Comparison of ENCODE assay signal across 9 cellular contexts in the genomic region with DNA sequence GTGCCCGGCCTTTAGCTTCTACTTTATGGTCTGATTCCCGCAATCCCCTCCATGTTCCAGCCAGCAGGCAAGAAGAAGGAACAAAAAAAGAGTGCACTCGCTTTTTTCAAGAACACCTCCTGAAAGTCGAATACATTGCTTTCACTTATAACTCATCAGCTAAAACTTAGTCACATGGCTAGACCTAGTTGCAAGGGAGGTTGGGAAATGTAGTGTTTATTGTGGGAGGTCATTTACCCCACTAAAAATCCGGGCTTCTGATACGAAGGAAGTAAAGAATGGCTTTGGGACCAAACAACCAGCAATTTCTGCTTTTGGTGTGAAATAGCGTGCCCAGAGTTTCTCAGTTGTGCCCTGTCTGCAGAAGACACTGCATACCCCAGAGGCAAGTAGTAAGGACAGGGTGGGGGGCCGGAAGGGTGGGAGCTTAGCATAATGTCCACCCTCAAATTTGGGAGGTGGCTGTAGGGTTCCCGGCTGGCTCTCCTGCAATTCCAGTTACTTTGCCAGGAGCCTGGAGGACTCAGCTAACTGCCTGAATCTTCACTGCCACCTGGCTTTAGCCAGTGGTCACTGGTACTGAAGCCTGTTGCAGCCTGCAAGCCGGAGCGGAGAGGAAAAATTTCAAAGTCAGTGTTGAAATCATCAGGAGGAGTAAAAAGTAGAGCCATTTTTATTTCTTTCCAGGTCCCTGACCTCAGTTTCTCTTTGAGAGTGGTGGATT. TPM values are rescaled to one million over a fixed set of nuclear protein-coding genes. Genes with fewer than 3 reads are reported as not detected.
DNase-seq lines count a peak whose midpoint lies in the region; ATAC-seq, FAIRE-seq and TF ChIP-seq lines count a peak whose summit lies in the region.
"Had no signal": no experiment of that assay in that cellular context is flagged by ENCODE, and none has a peak within 500 bp of the region (broad histone marks: within the 10 kb centered on the region; RNA-seq: fewer than 3 reads in every experiment).

No MANE protein-coding gene starts in this region.

- no peaks in the 10 kb centered on the region for H3K9me1 ChIP-seq in keratinocyte (ENCODE audit: control insufficient read depth, extremely low read depth, insufficient read depth, low read length)

- TF ChIP-seq EP300 in transverse colon (IDR thresholded peaks at IDR 0.05; ENCODE audit: low read depth): no peak

- H3K9ac ChIP-seq in keratinocyte (ENCODE audit: control insufficient read depth, extremely low read depth, insufficient read depth, low read length): no peak overlapping the region

- H3K4me3 ChIP-seq in keratinocyte (ENCODE audit: control insufficient read depth in 2 of 3, extremely low read depth in 1 of 3, insufficient read depth in 2 of 3, low read depth in 1 of 3, low read length in 3 of 3) (no peak overlapping the region), transverse colon (no peak overlapping the region)

- no peak for ATAC-seq in GM18520 (IDR thresholded peaks at IDR 0.05; ENCODE audit: unreplicated experiment)
- ATAC-seq: activated T-helper 17 cell treated with anti-CD3 and anti-CD28 coated beads, Interleukin-2, amount 50 U/mL, for 72 hours had no signal

- H3K9me3 ChIP-seq in keratinocyte (ENCODE audit: control insufficient read depth, low read depth, low read length): no peaks in the 10 kb centered on the region
- H3K9me3 ChIP-seq in transverse colon: no peaks in the 10 kb centered on the region

- H3K36me3 ChIP-seq in keratinocyte (ENCODE audit: control insufficient read depth in 2 of 2, extremely low read depth in 1 of 2, insufficient read depth in 2 of 2, low read length in 2 of 2) (no peaks in the 10 kb centered on the region), transverse colon (no peaks in the 10 kb centered on the region)

- WGBS in transverse colon (ENCODE audit: low coverage in 1 of 2), 2 donors: 64 to 78% methylated on average over 4 to 11 of the region's 11 CpGs

- intact Hi-C loops in transverse colon (cut with DNase I; ENCODE audit: low total_unique reads): no loop called here

- no peak overlapping the region for H2AFZ ChIP-seq in keratinocyte (ENCODE audit: control insufficient read depth, low read length)

- no peaks in the 10 kb centered on the region for H4K20me1 ChIP-seq in keratinocyte (ENCODE audit: control insufficient read depth, extremely low read depth, insufficient read depth, low read length)

- H3K79me2 ChIP-seq in keratinocyte (ENCODE audit: control insufficient read depth, insufficient read depth, low read length): no peaks in the 10 kb centered on the region

- in situ Hi-C loops in transverse colon (cut with MboI; ENCODE audit: low pct_ligation_motif_present in 1 of 4, low pct_unique_long_range_greater_than_20kb in 1 of 4, low sequenced_read_pairs in 3 of 4): no loop called here

- TF ChIP-seq CTCF in keratinocyte (optimal IDR thresholded peaks at IDR 0.05 in 1 of 3, IDR thresholded peaks at IDR 0.05 in 1 of 3, conservative IDR thresholded peaks at IDR 0.05 in 1 of 3; ENCODE audit: extremely low read depth in 1 of 3, insufficient read depth in 2 of 3, low read length in 3 of 3) (peak; percentile 13 to 62 (median 62)), transverse colon (IDR thresholded peaks at IDR 0.05) (peak in 3 of 5 experiments; percentile 24 to 41 (median 30))

- H3K4me1 ChIP-seq in keratinocyte (ENCODE audit: control insufficient read depth, extremely low read depth, insufficient read depth, low read length) (peaks cover 7% of the 10 kb centered on the region), transverse colon (peaks cover 8 to 27% (median 19%) of the 10 kb centered on the region in 4 donors)

- no peak for TF ChIP-seq POLR2A in transverse colon (IDR thresholded peaks at IDR 0.05)

- H3K27me3 ChIP-seq in keratinocyte (ENCODE audit: control insufficient read depth, extremely low read depth, insufficient read depth, low read length) (no peaks in the 10 kb centered on the region), transverse colon (no peaks in the 10 kb centered on the region)

- H3K27ac ChIP-seq in keratinocyte (ENCODE audit: control insufficient read depth, insufficient read depth, low read length): no peak overlapping the region
- H3K27ac ChIP-seq in transverse colon: no peak overlapping the region

- H3K4me2 ChIP-seq in keratinocyte (ENCODE audit: control insufficient read depth, extremely low read depth, insufficient read depth, low read depth, low read length): no peak overlapping the region

- DNase-seq in NCI-H460 (ENCODE audit: extremely low read depth, low read depth) (peak; percentile 27), cerebellar cortex (ENCODE audit: low spot score) (peak; percentile 14), keratinocyte (ENCODE audit: low read depth, low spot score) (no peak), transverse colon (no peak), T1000 (lab: John Stamatoyannopoulos, UW) (no peak), SW 1271 (lab: John Stamatoyannopoulos, UW) (no peak)
- DNase-seq: NCI-H526 had no signal

- dilution Hi-C loops in keratinocyte (cut with MboI; ENCODE audit: extremely low pct_ligation_motif_present, low sequenced_read_pairs): no loop called here

- FAIRE-seq in keratinocyte (lab: Jason Lieb, UNC): peak; percentile 41

RNA-seq across cellular contexts. Expression of gene F3, which starts 57.7 kb away (rescaled TPM):
- total RNA-seq in NCI-H460 (2014; rRNA removed; shearing (Covaris generic)): 3.8 and 4.2 TPM in 2 replicates
- 2.2 and 12.7 TPM in 2 replicates for polyA plus RNA-seq in NCI-H460 (2014; cell fraction: nucleus; rRNA removed)
- 962 to 1,634 TPM (median 1,409 TPM) in 3 replicates for polyA plus RNA-seq in keratinocyte
- 457 TPM for polyA plus RNA-seq in keratinocyte (2011; ENCODE audit: low read depth)
- 547 and 859 TPM in 2 replicates for polyA plus RNA-seq in keratinocyte (2011; cell fraction: cytosol; rRNA removed)
- 3,493 and 3,792 TPM in 2 replicates for polyA plus RNA-seq in keratinocyte (2011; cell fraction: nucleus; rRNA removed)
- polyA plus RNA-seq in keratinocyte (2012; ENCODE audit: low replicate concordance): 275 and 1,230 TPM in 2 replicates
- polyA minus RNA-seq in keratinocyte: 717 to 2,302 TPM (median 923 TPM) in 3 replicates
- polyA minus RNA-seq in keratinocyte (2011; cell fraction: cytosol; rRNA and poly(A)+ RNA removed): 785 TPM
- polyA minus RNA-seq in keratinocyte (2011; cell fraction: nucleus; rRNA and poly(A)+ RNA removed): 1,513 and 2,416 TPM in 2 replicates
- 100 to 1,000 TPM in 1 of 4 donors, 10 to 100 TPM in 3; 35.9 to 105 (median 59.3) TPM for total RNA-seq in transverse colon
- total RNA-seq: activated T-helper 17 cell treated with anti-CD3 and anti-CD28 coated beads, Interleukin-2, amount 50 U/mL, for 72 hours had no signal

Comparison
In these comparisons a context has a peak if more than half of its experiments do, and no peak if none do; other contexts are left out.
1. DNase-seq: peak in NCI-H460 (single experiment) and cerebellar cortex (single experiment); none in keratinocyte (single experiment), transverse colon (single experiment), T1000 (single experiment) and SW 1271 (0 of 2).